ENCODE assay signal across 15 cellular contexts in the genomic region with DNA sequence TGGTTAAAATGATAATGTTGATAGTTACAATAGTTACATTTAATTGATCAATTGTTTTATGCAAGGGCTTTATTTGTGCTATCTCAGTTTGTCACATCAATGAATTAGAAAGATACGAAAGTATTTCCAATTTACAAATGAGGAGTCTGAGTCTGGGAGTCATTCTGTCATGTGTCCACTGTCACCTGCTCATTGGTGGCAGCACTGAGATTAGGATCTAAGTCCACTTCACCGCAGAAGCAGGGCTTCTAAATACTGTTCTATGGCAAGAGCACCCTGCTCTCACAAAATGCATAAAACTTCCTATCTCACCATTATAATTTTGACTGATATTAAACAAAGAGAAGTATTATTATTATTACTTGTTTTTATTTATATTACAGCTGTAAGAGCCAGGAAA. TPM values are rescaled to one million over a fixed set of nuclear protein-coding genes. Genes with fewer than 3 reads are reported as not detected.
"Had no signal": no experiment of that assay in that cellular context is flagged by ENCODE, and none has a peak within 500 bp of the region (broad histone marks: within the 10 kb centered on the region; RNA-seq: fewer than 3 reads in every experiment).

No MANE protein-coding gene starts in this region.

- H3K9me3 ChIP-seq: colonic mucosa, esophagus squamous epithelium, left lung, right lobe of liver, stomach, thoracic aorta had no signal

- ATAC-seq: left lung; natural killer cell treated with Interleukin-12 subunit alpha and Interleukin-12 subunit beta and Interleukin-15 and Interleukin-18, amount 100 ng/mL, for 72 hours; right lobe of liver had no signal

- H3K4me1 ChIP-seq: colonic mucosa, stomach had no signal

- H3K36me3 Mint-ChIP-seq: natural killer cell treated with Interleukin-12 subunit alpha and Interleukin-12 subunit beta and Interleukin-15 and Interleukin-18, amount 100 ng/mL, for 72 hours had no signal

- H3K27ac Mint-ChIP-seq: activated T-helper 17 cell treated with anti-CD3 and anti-CD28 coated beads, Interleukin-2, amount 50 U/mL, for 72 hours; memory B cell; natural killer cell treated with Interleukin-12 subunit alpha and Interleukin-12 subunit beta and Interleukin-15 and Interleukin-18, amount 100 ng/mL, for 72 hours had no signal

- H3K36me3 ChIP-seq: colonic mucosa, esophagus squamous epithelium, right lobe of liver had no signal

- H3K27me3 Mint-ChIP-seq: memory B cell had no signal

- H3K9me3 Mint-ChIP-seq: activated T-helper 17 cell treated with anti-CD3 and anti-CD28 coated beads, Interleukin-2, amount 50 U/mL, for 72 hours; memory B cell had no signal

- H3K27ac ChIP-seq: colonic mucosa, stomach had no signal

- DNase-seq: activated naive CD4-positive, alpha-beta T cell treated with anti-CD3 and anti-CD28 coated beads, Interleukin-2, amount 50 U/mL, for 16 hours; colonic mucosa; esophagus squamous epithelium; glutamatergic neuron; hypothalamus; kidney; left lung; nucleus accumbens; right lobe of liver; stimulated activated CD4-positive, alpha-beta T cell treated with anti-CD3 and anti-CD28 coated beads, Interleukin-1b, Interleukin-23, amount 100 ng/mL, for 48 hours; stomach had no signal

- H3K4me1 Mint-ChIP-seq: activated T-helper 17 cell treated with anti-CD3 and anti-CD28 coated beads, Interleukin-2, amount 50 U/mL, for 72 hours had no signal

- H3K4me3 Mint-ChIP-seq: activated T-helper 17 cell treated with anti-CD3 and anti-CD28 coated beads, Interleukin-2, amount 50 U/mL, for 72 hours had no signal

- H3K4me3 ChIP-seq: colonic mucosa, esophagus squamous epithelium, left lung, right lobe of liver, stomach, thoracic aorta had no signal

- H3K27me3 ChIP-seq: colonic mucosa, esophagus squamous epithelium, left lung, right lobe of liver, stomach had no signal

RNA-seq across cellular contexts. Expression of gene TLR4, which starts 15.0 kb away (rescaled TPM):
- total RNA-seq: activated T-helper 17 cell treated with anti-CD3 and anti-CD28 coated beads, Interleukin-2, amount 50 U/mL, for 72 hours had no signal
